Comparison of ENCODE assay signal across 2 cellular contexts in genomic region chr19:46394398-46394797, GRCh38.
TF ChIP-seq lines count a peak whose summit lies in the region.

No MANE protein-coding gene starts in this region.

TF ChIP-seq in IMR-90, 13 proteins besides CTCF, POLR2A, EP300 and RAD21:
- TF ChIP-seq BHLHE40 (IDR thresholded peaks at IDR 0.05; ENCODE audit: low read depth, low read length) (no peak), SMC3 (IDR thresholded peaks at IDR 0.05; ENCODE audit: low read depth, low read length) (no peak), CHD1 (IDR thresholded peaks at IDR 0.05; ENCODE audit: low read depth, low read length) (no peak), NFE2L2 (IDR thresholded peaks at IDR 0.05; ENCODE audit: low read depth, low read length) (no peak), MAZ (IDR thresholded peaks at IDR 0.05; ENCODE audit: borderline replicate concordance, low read depth, low read length) (no peak), ELK1 (IDR thresholded peaks at IDR 0.05; ENCODE audit: borderline replicate concordance, low read depth, low read length) (no peak), USF2 (IDR thresholded peaks at IDR 0.05; ENCODE audit: low read depth, low read length) (no peak), CEBPB (IDR thresholded peaks at IDR 0.05; ENCODE audit: low read depth, low read length) (no peak), RFX5 (IDR thresholded peaks at IDR 0.05; ENCODE audit: low read depth, low read length) (no peak), MAFK (IDR thresholded peaks at IDR 0.05; ENCODE audit: low read depth, low read length) (no peak), RCOR1 (IDR thresholded peaks at IDR 0.05; ENCODE audit: insufficient replicate concordance, low read length) (no peak), FOS (IDR thresholded peaks at IDR 0.05; ENCODE audit: low read depth, low read length) (no peak), MXI1 (IDR thresholded peaks at IDR 0.05; ENCODE audit: borderline replicate concordance, low read depth, low read length) (no peak)
TF ChIP-seq in IMR-90: peak in this region for 0.

TF ChIP-seq in HepG2, 621 proteins besides CTCF, POLR2A, EP300 and RAD21:
- peak; percentile 26; the same call in 1 of the 2 replicates for TF ChIP-seq ZMYM3 (CRISPR knock-in tag; IDR thresholded peaks at IDR 0.05)
- peak; percentile 93 for TF ChIP-seq ZNF768 (CRISPR knock-in tag; IDR thresholded peaks at IDR 0.05)
- TF ChIP-seq ZNF629 (CRISPR knock-in tag; conservative IDR thresholded peaks at IDR 0.05), result peak; percentile 84
- TF ChIP-seq ZHX2 (IDR thresholded peaks at IDR 0.05; ENCODE audit: low read depth), result no peak
- TF ChIP-seq ZHX2 (CRISPR knock-in tag; IDR thresholded peaks at IDR 0.05; ENCODE audit: borderline replicate concordance), result no peak
- TF ChIP-seq KDM1A (CRISPR knock-in tag; IDR thresholded peaks at IDR 0.05), result 0 out of 2 replicates have a peak, but pooled peaks have one; percentile 43
TF ChIP-seq in HepG2: peak in this region for 4.
